In the genomic region with DNA sequence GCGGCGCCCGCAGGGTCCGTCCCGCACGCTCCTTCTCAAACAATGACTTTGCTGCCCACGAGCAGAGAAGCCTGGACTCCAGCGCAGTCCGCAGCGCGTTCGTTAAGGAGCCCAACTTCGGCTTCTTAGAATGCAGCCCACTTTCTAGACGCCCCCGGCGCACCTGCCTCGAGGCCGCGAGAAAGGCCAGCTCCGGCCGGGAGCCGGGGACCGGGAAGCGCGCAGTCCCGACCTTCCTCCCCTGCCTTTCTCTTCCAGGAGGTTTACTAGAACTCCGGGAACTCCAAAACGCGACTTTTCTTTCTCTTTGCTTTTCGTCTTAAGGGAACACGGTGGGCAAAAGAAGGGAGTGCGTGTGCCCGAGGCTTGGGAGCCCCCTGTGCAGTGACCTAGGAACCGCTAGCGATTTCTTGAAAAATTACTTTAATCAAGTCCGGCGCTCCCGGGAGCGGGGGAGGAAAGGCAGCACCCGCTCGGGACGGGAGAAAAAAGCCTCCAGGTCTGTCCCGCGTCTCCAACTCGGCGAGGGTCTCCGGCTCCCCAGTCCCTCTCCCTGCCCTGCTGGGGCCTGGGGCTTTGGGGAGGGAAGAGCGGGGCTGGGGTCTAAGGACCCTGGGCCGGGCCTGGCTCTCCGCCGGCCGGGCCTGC, we compare ENCODE assay signal across 1 cellular context.
TF ChIP-seq lines count a peak whose summit lies in the region.

No MANE protein-coding gene starts in this region.

TF ChIP-seq in HepG2, 621 proteins besides CTCF, POLR2A, EP300 and RAD21 (continued from another document and continues in another):
- TF ChIP-seq, protein P1, sequence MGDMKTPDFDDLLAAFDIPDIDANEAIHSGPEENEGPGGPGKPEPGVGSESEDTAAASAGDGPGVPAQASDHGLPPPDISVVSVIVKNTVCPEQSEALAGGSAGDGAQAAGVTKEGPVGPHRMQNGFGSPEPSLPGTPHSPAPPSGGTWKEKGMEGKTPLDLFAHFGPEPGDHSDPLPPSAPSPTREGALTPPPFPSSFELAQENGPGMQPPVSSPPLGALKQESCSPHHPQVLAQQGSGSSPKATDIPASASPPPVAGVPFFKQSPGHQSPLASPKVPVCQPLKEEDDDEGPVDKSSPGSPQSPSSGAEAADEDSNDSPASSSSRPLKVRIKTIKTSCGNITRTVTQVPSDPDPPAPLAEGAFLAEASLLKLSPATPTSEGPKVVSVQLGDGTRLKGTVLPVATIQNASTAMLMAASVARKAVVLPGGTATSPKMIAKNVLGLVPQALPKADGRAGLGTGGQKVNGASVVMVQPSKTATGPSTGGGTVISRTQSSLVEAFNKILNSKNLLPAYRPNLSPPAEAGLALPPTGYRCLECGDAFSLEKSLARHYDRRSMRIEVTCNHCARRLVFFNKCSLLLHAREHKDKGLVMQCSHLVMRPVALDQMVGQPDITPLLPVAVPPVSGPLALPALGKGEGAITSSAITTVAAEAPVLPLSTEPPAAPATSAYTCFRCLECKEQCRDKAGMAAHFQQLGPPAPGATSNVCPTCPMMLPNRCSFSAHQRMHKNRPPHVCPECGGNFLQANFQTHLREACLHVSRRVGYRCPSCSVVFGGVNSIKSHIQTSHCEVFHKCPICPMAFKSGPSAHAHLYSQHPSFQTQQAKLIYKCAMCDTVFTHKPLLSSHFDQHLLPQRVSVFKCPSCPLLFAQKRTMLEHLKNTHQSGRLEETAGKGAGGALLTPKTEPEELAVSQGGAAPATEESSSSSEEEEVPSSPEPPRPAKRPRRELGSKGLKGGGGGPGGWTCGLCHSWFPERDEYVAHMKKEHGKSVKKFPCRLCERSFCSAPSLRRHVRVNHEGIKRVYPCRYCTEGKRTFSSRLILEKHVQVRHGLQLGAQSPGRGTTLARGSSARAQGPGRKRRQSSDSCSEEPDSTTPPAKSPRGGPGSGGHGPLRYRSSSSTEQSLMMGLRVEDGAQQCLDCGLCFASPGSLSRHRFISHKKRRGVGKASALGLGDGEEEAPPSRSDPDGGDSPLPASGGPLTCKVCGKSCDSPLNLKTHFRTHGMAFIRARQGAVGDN (CRISPR knock-in tag; IDR thresholded peaks at IDR 0.05): peak; percentile 86
- peak; percentile 33; the same call in 1 of the 2 replicates for TF ChIP-seq GABPB1 (CRISPR knock-in tag; IDR thresholded peaks at IDR 0.05)
- TF ChIP-seq PAWR (CRISPR knock-in tag; IDR thresholded peaks at IDR 0.05; ENCODE audit: borderline replicate concordance): no peak
- no peak for TF ChIP-seq ZNF430 (CRISPR knock-in tag; IDR thresholded peaks at IDR 0.05)
- TF ChIP-seq ZNF639 (CRISPR knock-in tag; conservative IDR thresholded peaks at IDR 0.05): no peak
- TF ChIP-seq TBX2 (CRISPR knock-in tag; IDR thresholded peaks at IDR 0.05; ENCODE audit: borderline replicate concordance): peak; percentile 19; the same call in 1 of the 2 replicates
- TF ChIP-seq SMARCC2 (IDR thresholded peaks at IDR 0.05): no peak
- 0 out of 2 replicates have a peak, but pooled peaks have one; percentile 54 for TF ChIP-seq ZNF317 (CRISPR knock-in tag; IDR thresholded peaks at IDR 0.05)
- TF ChIP-seq MIER2 (CRISPR knock-in tag; IDR thresholded peaks at IDR 0.05): no peak
- TF ChIP-seq KLF13 (CRISPR knock-in tag; IDR thresholded peaks at IDR 0.05): no peak
- TF ChIP-seq JDP2 (CRISPR knock-in tag; IDR thresholded peaks at IDR 0.05; ENCODE audit: borderline replicate concordance): no peak
- TF ChIP-seq KLF6 (CRISPR knock-in tag; IDR thresholded peaks at IDR 0.05): no peak
- TF ChIP-seq MIXL1 (CRISPR knock-in tag; IDR thresholded peaks at IDR 0.05): no peak
- TF ChIP-seq RAD51 (IDR thresholded peaks at IDR 0.05; ENCODE audit: borderline replicate concordance): no peak
- no peak for TF ChIP-seq FOXA3 (CRISPR knock-in tag; IDR thresholded peaks at IDR 0.05)
- TF ChIP-seq, protein P2, sequence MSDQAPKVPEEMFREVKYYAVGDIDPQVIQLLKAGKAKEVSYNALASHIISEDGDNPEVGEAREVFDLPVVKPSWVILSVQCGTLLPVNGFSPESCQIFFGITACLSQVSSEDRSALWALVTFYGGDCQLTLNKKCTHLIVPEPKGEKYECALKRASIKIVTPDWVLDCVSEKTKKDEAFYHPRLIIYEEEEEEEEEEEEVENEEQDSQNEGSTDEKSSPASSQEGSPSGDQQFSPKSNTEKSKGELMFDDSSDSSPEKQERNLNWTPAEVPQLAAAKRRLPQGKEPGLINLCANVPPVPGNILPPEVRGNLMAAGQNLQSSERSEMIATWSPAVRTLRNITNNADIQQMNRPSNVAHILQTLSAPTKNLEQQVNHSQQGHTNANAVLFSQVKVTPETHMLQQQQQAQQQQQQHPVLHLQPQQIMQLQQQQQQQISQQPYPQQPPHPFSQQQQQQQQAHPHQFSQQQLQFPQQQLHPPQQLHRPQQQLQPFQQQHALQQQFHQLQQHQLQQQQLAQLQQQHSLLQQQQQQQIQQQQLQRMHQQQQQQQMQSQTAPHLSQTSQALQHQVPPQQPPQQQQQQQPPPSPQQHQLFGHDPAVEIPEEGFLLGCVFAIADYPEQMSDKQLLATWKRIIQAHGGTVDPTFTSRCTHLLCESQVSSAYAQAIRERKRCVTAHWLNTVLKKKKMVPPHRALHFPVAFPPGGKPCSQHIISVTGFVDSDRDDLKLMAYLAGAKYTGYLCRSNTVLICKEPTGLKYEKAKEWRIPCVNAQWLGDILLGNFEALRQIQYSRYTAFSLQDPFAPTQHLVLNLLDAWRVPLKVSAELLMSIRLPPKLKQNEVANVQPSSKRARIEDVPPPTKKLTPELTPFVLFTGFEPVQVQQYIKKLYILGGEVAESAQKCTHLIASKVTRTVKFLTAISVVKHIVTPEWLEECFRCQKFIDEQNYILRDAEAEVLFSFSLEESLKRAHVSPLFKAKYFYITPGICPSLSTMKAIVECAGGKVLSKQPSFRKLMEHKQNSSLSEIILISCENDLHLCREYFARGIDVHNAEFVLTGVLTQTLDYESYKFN (CRISPR knock-in tag; conservative IDR thresholded peaks at IDR 0.05): no peak
- no peak for TF ChIP-seq AGO2 (optimal IDR thresholded peaks at IDR 0.05; ENCODE audit: low read depth, low read length)
- TF ChIP-seq ZNF883 (CRISPR knock-in tag; IDR thresholded peaks at IDR 0.05; ENCODE audit: not compliant biosample characterization): peak; percentile 22
- no peak for TF ChIP-seq ETV6 (CRISPR knock-in tag; conservative IDR thresholded peaks at IDR 0.05)
- no peak for TF ChIP-seq HDAC6 (IDR thresholded peaks at IDR 0.05; ENCODE audit: low read depth, low read length)
- no peak for TF ChIP-seq ZNF251 (CRISPR knock-in tag; IDR thresholded peaks at IDR 0.05)
- no peak for TF ChIP-seq ZNF816 (CRISPR knock-in tag; IDR thresholded peaks at IDR 0.05; ENCODE audit: borderline replicate concordance)
- no peak for TF ChIP-seq SNRNP70 (IDR thresholded peaks at IDR 0.05; ENCODE audit: low read depth, low read length)
- no peak for TF ChIP-seq PBX2 (CRISPR knock-in tag; IDR thresholded peaks at IDR 0.05)
- no peak for TF ChIP-seq CC2D1A (CRISPR knock-in tag; IDR thresholded peaks at IDR 0.05)
- TF ChIP-seq HNF1A (IDR thresholded peaks at IDR 0.05; ENCODE audit: low read depth): no peak
- 0 out of 2 replicates have a peak, but pooled peaks have one; percentile 17 for TF ChIP-seq HNF1A (CRISPR knock-in tag; IDR thresholded peaks at IDR 0.05; ENCODE audit: borderline replicate concordance)
- TF ChIP-seq ZNF629 (CRISPR knock-in tag; conservative IDR thresholded peaks at IDR 0.05): 0 out of 2 replicates have a peak, but pooled peaks have one; percentile 26
- TF ChIP-seq ZFP62 (CRISPR knock-in tag; IDR thresholded peaks at IDR 0.05): no peak
- TF ChIP-seq HNRNPLL (IDR thresholded peaks at IDR 0.05; ENCODE audit: low read depth, low read length, poor library complexity, severe bottlenecking): peak; percentile 48
- TF ChIP-seq SNAI1 (CRISPR knock-in tag; IDR thresholded peaks at IDR 0.05; ENCODE audit: borderline replicate concordance): peak; percentile 79; the same call in 1 of the 2 replicates
- TF ChIP-seq PLSCR1 (CRISPR knock-in tag; IDR thresholded peaks at IDR 0.05; ENCODE audit: borderline replicate concordance): no peak
- no peak for TF ChIP-seq SOX13 (IDR thresholded peaks at IDR 0.05)
- TF ChIP-seq SOX13 (CRISPR knock-in tag; conservative IDR thresholded peaks at IDR 0.05 in 1 of 2, IDR thresholded peaks at IDR 0.05 in 1 of 2): 0 out of 4 replicates have a peak, but pooled peaks of 1 of the 2 experiments have one; percentile 9
- no peak for TF ChIP-seq SRSF4 (IDR thresholded peaks at IDR 0.05; ENCODE audit: low read depth, low read length, poor library complexity, severe bottlenecking)
- no peak for TF ChIP-seq HNF1B (CRISPR knock-in tag; IDR thresholded peaks at IDR 0.05)
- no peak for TF ChIP-seq AGO1 (IDR thresholded peaks at IDR 0.05; ENCODE audit: low read depth, low read length, poor library complexity, severe bottlenecking)
- no peak for TF ChIP-seq DNMT3B (CRISPR knock-in tag; conservative IDR thresholded peaks at IDR 0.05)
- 0 out of 2 replicates have a peak, but pooled peaks have one; percentile 45 for TF ChIP-seq ZFP82 (CRISPR knock-in tag; IDR thresholded peaks at IDR 0.05; ENCODE audit: borderline replicate concordance)
- TF ChIP-seq ZNF292 (CRISPR knock-in tag; IDR thresholded peaks at IDR 0.05; ENCODE audit: borderline replicate concordance, low read depth): no peak
- TF ChIP-seq KAT7 (CRISPR knock-in tag; IDR thresholded peaks at IDR 0.05; ENCODE audit: borderline replicate concordance): no peak
- no peak for TF ChIP-seq ZNF337 (CRISPR knock-in tag; IDR thresholded peaks at IDR 0.05; ENCODE audit: borderline replicate concordance, low read depth)
- TF ChIP-seq FOXJ3 (CRISPR knock-in tag; IDR thresholded peaks at IDR 0.05; ENCODE audit: borderline replicate concordance): no peak
- no peak for TF ChIP-seq HMG20B (CRISPR knock-in tag; conservative IDR thresholded peaks at IDR 0.05)
- TF ChIP-seq ARNT2 (CRISPR knock-in tag; IDR thresholded peaks at IDR 0.05; ENCODE audit: low read depth): no peak
- TF ChIP-seq BCL6 (CRISPR knock-in tag; IDR thresholded peaks at IDR 0.05): no peak
- no peak for TF ChIP-seq EED (CRISPR knock-in tag; IDR thresholded peaks at IDR 0.05)
- TF ChIP-seq ZNF652 (CRISPR knock-in tag; IDR thresholded peaks at IDR 0.05; ENCODE audit: borderline replicate concordance, low read depth): no peak
- no peak for TF ChIP-seq ONECUT2 (CRISPR knock-in tag; IDR thresholded peaks at IDR 0.05)
